ENCODE assay signal across 8 cellular contexts in the genomic region with DNA sequence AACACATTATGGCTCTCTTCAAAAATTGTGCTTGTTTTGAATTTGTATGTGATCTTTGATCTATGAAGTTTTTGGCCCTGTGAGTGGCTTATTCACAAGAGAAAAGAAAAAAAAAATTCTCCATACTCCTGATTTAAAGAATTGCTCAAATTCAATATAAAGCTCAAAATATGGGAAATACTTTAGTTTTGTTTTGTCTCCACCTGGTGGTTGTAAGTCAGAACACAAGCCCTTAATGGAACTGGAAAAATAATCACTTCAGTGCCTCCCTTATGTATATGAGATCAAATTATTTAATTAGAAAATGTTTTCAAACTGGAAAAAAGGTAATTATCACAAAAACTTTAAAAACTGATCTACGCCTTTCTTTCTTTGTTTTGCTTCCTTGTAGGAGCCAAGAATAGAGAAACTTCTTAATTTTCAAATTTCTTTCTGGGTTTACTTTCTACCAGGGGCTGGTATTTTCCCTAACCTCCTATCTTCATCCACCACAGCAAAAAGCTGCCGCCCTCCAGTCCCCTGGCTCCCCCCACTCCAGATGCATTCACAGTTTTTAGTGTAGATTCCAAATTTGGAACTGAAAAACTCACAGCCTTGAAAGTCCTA. TPM values are rescaled to one million over a fixed set of nuclear protein-coding genes. Genes with fewer than 3 reads are reported as not detected.
DNase-seq lines count a peak whose midpoint lies in the region; ATAC-seq, FAIRE-seq and TF ChIP-seq lines count a peak whose summit lies in the region.

No MANE protein-coding gene starts in this region.

- FAIRE-seq in bronchial epithelial cell (lab: Jason Lieb, UNC): no peak

- no peaks in the 10 kb centered on the region; the same call in 1 of the 2 replicates for H3K4me1 ChIP-seq in Caco-2
- no peaks in the 10 kb centered on the region for H3K4me1 ChIP-seq in HEK293 (ENCODE audit: control insufficient read depth, insufficient read depth, low read length)
- peaks cover 0 to 4% of the 10 kb centered on the region in 2 donors for H3K4me1 ChIP-seq in left lung
- H3K4me1 ChIP-seq in aorta (ENCODE audit: control insufficient read depth in 1 of 2, insufficient read depth in 2 of 2, low read length in 2 of 2): no peaks in the 10 kb centered on the region

- H3K4me3 Mint-ChIP-seq in Caco-2 (ENCODE audit: unreplicated experiment): no peak overlapping the region
- H3K4me3 Mint-ChIP-seq in stimulated activated naive B cell treated with anti-CD40 and anti-IgM and Interleukin-4, amounts not matched to agents 10 μg/mL and 1 μg/mL and 100 μg/mL, for 72 hours: no peak overlapping the region

- DNase-seq in Caco-2: peak in 1 of 2 experiments; percentile 42
- peak; percentile 56 for DNase-seq in NCI-H82 (lab: John Stamatoyannopoulos, UW)
- DNase-seq in bronchial epithelial cell (ENCODE audit: low read depth): peak; percentile 52
- DNase-seq in left lung: no peak
- no peak for DNase-seq in aorta
- no peak for DNase-seq in stimulated activated naive B cell treated with anti-CD40 and anti-IgM and Interleukin-4, amounts not matched to agents 10 μg/mL and 1 μg/mL and 100 μg/mL, for 72 hours

- peak; percentile 79 for ATAC-seq in left lung
- ATAC-seq in aorta (ENCODE audit: low FRiP score): peak; percentile 66
- ATAC-seq in HG02870 (IDR thresholded peaks at IDR 0.05; ENCODE audit: unreplicated experiment): no peak
- no peak for ATAC-seq in stimulated activated naive B cell treated with anti-CD40 and anti-IgM and Interleukin-4, amounts not matched to agents 10 μg/mL and 1 μg/mL and 100 μg/mL, for 72 hours (replicated peaks)

- H3K36me3 ChIP-seq in Caco-2 (ENCODE audit: control insufficient read depth, insufficient read depth, low read length) (no peaks in the 10 kb centered on the region), HEK293 (ENCODE audit: control insufficient read depth in 2 of 2, insufficient read depth in 1 of 2, low read length in 2 of 2) (no peaks in the 10 kb centered on the region), bronchial epithelial cell (ENCODE audit: control insufficient read depth, insufficient read depth, low read length) (no peaks in the 10 kb centered on the region), left lung (no peaks in the 10 kb centered on the region), aorta (ENCODE audit: control insufficient read depth in 1 of 2, insufficient read depth in 2 of 2, low read length in 1 of 2) (no peaks in the 10 kb centered on the region)

- H3K9me3 ChIP-seq in Caco-2 (peaks cover 10% of the 10 kb centered on the region; the same call in 1 of the 2 replicates), HEK293 (ENCODE audit: control insufficient read depth, insufficient read depth, low read depth, low read length) (no peaks in the 10 kb centered on the region), left lung (peaks cover 0 to 2% of the 10 kb centered on the region in 2 donors), aorta (ENCODE audit: control insufficient read depth, low read length) (no peaks in the 10 kb centered on the region)

- TF ChIP-seq CTCF in Caco-2 (IDR thresholded peaks at IDR 0.05; ENCODE audit: insufficient read depth in 1 of 2, low read depth in 1 of 2, low read length in 1 of 2, severe bottlenecking in 1 of 2, unreplicated experiment in 1 of 2) (peak; percentile 62), HEK293 (tag by site-specific recombination; IDR thresholded peaks at IDR 0.05) (no peak), bronchial epithelial cell (IDR thresholded peaks at IDR 0.05; ENCODE audit: insufficient read depth, low read length, severe bottlenecking) (peak; percentile 41), left lung (IDR thresholded peaks at IDR 0.05) (peak; percentile 67 to 79)

- H3K4me3 ChIP-seq in Caco-2 (ENCODE audit: low read depth, low read length) (no peak overlapping the region), HEK293 (ENCODE audit: low read depth, low read length) (no peak overlapping the region), bronchial epithelial cell (ENCODE audit: low read depth, low read length) (no peak overlapping the region), left lung (no peak overlapping the region), aorta (ENCODE audit: low read length in 2 of 2) (no peak overlapping the region)

- POLR2A ChIA-PET in Caco-2 (lab: Charles Lee) (interaction anchor here (0.7 kb wide), 1 partner anchor 83 kb away, joined by 3 read pairs; no protein-coding TSS in a partner anchor), HEK293 (lab: Yijun Ruan, JAX) (interaction anchor here (1.1 kb wide), 1 partner anchor 87 kb away, joined by 3 read pairs; no protein-coding TSS in a partner anchor)

- intact Hi-C loops in Caco-2 (cut with micrococcal nuclease; ENCODE audit: unreplicated experiment) (loop anchor here (1.0 to 10.0 kb wide), 6 partner anchors 85 to 531 kb away; no protein-coding TSS in a partner anchor), left lung (cut with DNase I) (loop anchor here in 1 of 2 donors (10.0 kb wide), 1 partner anchor 271 kb away; no protein-coding TSS in a partner anchor), aorta (cut with DNase I) (loop anchor here (5.0 to 10.0 kb wide), 6 partner anchors 83 to 561 kb away; no protein-coding TSS in a partner anchor)

- no peaks in the 10 kb centered on the region for H3K9me3 Mint-ChIP-seq in Caco-2 (ENCODE audit: unreplicated experiment)
- H3K9me3 Mint-ChIP-seq in stimulated activated naive B cell treated with anti-CD40 and anti-IgM and Interleukin-4, amounts not matched to agents 10 μg/mL and 1 μg/mL and 100 μg/mL, for 72 hours: peaks cover 0 to 1% of the 10 kb centered on the region in 2 donors

- no peaks in the 10 kb centered on the region for H3K4me1 Mint-ChIP-seq in Caco-2 (ENCODE audit: low read depth, unreplicated experiment)
- peaks cover 0 to 1% of the 10 kb centered on the region in 2 donors for H3K4me1 Mint-ChIP-seq in stimulated activated naive B cell treated with anti-CD40 and anti-IgM and Interleukin-4, amounts not matched to agents 10 μg/mL and 1 μg/mL and 100 μg/mL, for 72 hours

- no peaks in the 10 kb centered on the region for H3K27me3 ChIP-seq in Caco-2 (replicated peaks; ENCODE audit: control insufficient read depth, insufficient read depth, low read length)
- H3K27me3 ChIP-seq in bronchial epithelial cell (ENCODE audit: control insufficient read depth, insufficient read depth, low read length): no peaks in the 10 kb centered on the region
- H3K27me3 ChIP-seq in left lung: no peaks in the 10 kb centered on the region
- no peaks in the 10 kb centered on the region for H3K27me3 ChIP-seq in aorta (ENCODE audit: control insufficient read depth in 1 of 2, insufficient read depth in 2 of 2, low read length in 1 of 2)

- H3K27me3 Mint-ChIP-seq in Caco-2 (ENCODE audit: insufficient read depth, unreplicated experiment): no peaks in the 10 kb centered on the region
- H3K27me3 Mint-ChIP-seq in stimulated activated naive B cell treated with anti-CD40 and anti-IgM and Interleukin-4, amounts not matched to agents 10 μg/mL and 1 μg/mL and 100 μg/mL, for 72 hours: peaks cover 0 to 4% of the 10 kb centered on the region in 2 donors

- 2 to 3% methylated on average over 2 of the region's 2 CpGs for WGBS in aorta, 2 donors

- CTCF ChIA-PET in Caco-2 (lab: Charles Lee): interaction anchor here (0.7 to 1.8 kb wide), 9 partner anchors 9 to 259 kb away, joined by 3 to 23 read pairs (median 5); a partner anchor contains a TSS
- CTCF ChIA-PET in HEK293 (lab: Yijun Ruan, JAX): interaction anchor here (0.6 to 5.2 kb wide), 19 partner anchors 9 to 279 kb away, joined by 3 to 34 read pairs (median 4); no protein-coding TSS in a partner anchor

- H3K27ac Mint-ChIP-seq in Caco-2 (ENCODE audit: unreplicated experiment): no peak overlapping the region
- H3K27ac Mint-ChIP-seq in stimulated activated naive B cell treated with anti-CD40 and anti-IgM and Interleukin-4, amounts not matched to agents 10 μg/mL and 1 μg/mL and 100 μg/mL, for 72 hours: no peak overlapping the region

- no peak overlapping the region for H3K27ac ChIP-seq in HEK293 (ENCODE audit: extremely low read depth, low read depth, low read length)
- no peak overlapping the region for H3K27ac ChIP-seq in left lung
- H3K27ac ChIP-seq in aorta (ENCODE audit: low read depth in 1 of 2, low read length in 2 of 2): no peak overlapping the region

- BruUV-seq in Caco-2 (replicated peaks; lab: Mats Ljungman, UMichigan): no TSS peak

- no peaks in the 10 kb centered on the region for H3K36me3 Mint-ChIP-seq in Caco-2 (ENCODE audit: insufficient read depth, unreplicated experiment)
- peaks cover under 1 to 4% of the 10 kb centered on the region in 2 donors for H3K36me3 Mint-ChIP-seq in stimulated activated naive B cell treated with anti-CD40 and anti-IgM and Interleukin-4, amounts not matched to agents 10 μg/mL and 1 μg/mL and 100 μg/mL, for 72 hours

TF ChIP-seq in HEK293, 187 proteins besides CTCF, POLR2A, EP300 and RAD21 (continues in another document):
- TF ChIP-seq EGR2 (tag by site-specific recombination; IDR thresholded peaks at IDR 0.05; ENCODE audit: low read depth) (no peak), ZNF623 (tag by site-specific recombination; IDR thresholded peaks at IDR 0.05) (no peak), ZNF223 (tag by site-specific recombination; IDR thresholded peaks at IDR 0.05) (no peak), ZNF660 (tag by site-specific recombination; IDR thresholded peaks at IDR 0.05) (0 out of 2 replicates have a peak, but pooled peaks have one; percentile 31), ZSCAN23 (tag by site-specific recombination; IDR thresholded peaks at IDR 0.05) (no peak), ZNF654 (tag by site-specific recombination; IDR thresholded peaks at IDR 0.05; ENCODE audit: low read depth) (peak; percentile 63), ZNF785 (tag by site-specific recombination; IDR thresholded peaks at IDR 0.05) (no peak)

RNA-seq across cellular contexts. Expression of a gene that starts 50.6 kb away (rescaled TPM):
- total RNA-seq in Caco-2 (2022): 89.4 and 90.8 TPM in 2 replicates
- total RNA-seq in bronchial epithelial cell: 222 and 255 TPM in 2 replicates
- 100 to 1,000 TPM; 138 to 155 TPM for total RNA-seq in left lung
- 10 to 100 TPM; 74.4 to 78.8 TPM for total RNA-seq in aorta
- 10 to 100 TPM; 71.9 to 92.9 TPM for polyA plus RNA-seq in aorta

RNA-seq across cellular contexts. Expression of a gene that starts 50.9 kb away (rescaled TPM):
- total RNA-seq in Caco-2 (2022) (97.1 and 103 TPM in 2 replicates), bronchial epithelial cell (88.8 and 222 TPM in 2 replicates), left lung (10 to 100 TPM; 63.2 to 84.8 TPM), aorta (10 to 100 TPM; 72.8 to 82.7 TPM)
- 10 to 100 TPM; 76.4 to 95.5 TPM for polyA plus RNA-seq in aorta

Comparison
In these comparisons a context has a peak if more than half of its experiments do, and no peak if none do; other contexts are left out.
1. DNase-seq: peak in NCI-H82 (single experiment) and bronchial epithelial cell (single experiment); none in left lung (0 of 2), aorta (0 of 2) and stimulated activated naive B cell treated with anti-CD40 and anti-IgM and Interleukin-4, amounts not matched to agents 10 μg/mL and 1 μg/mL and 100 μg/mL, for 72 hours (single experiment).
2. ATAC-seq: peak in left lung (single experiment) and aorta (single experiment); none in HG02870 (single experiment) and stimulated activated naive B cell treated with anti-CD40 and anti-IgM and Interleukin-4, amounts not matched to agents 10 μg/mL and 1 μg/mL and 100 μg/mL, for 72 hours (0 of 2).